ENCODE assay signal across 20 cellular contexts in the genomic region with DNA sequence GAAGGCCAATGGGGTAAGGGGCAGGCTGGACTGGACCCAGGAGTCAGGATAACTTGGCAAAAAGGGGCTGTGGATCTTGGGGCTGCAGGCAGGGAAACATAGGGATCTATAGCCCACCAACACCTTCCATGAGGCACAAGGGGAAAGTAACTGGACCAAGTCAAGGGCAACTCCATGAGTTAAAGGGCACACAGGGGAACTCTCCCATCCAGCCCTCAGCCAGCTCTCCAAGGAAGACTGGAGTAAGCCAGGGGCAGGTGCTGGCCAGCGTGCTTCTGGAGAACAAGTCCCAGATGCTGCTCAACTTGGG. TPM values are rescaled to one million over a fixed set of nuclear protein-coding genes. Genes with fewer than 3 reads are reported as not detected.
DNase-seq lines count a peak whose midpoint lies in the region; ATAC-seq and TF ChIP-seq lines count a peak whose summit lies in the region.
"Had no signal": no experiment of that assay in that cellular context is flagged by ENCODE, and none has a peak within 500 bp of the region (broad histone marks: within the 10 kb centered on the region; RNA-seq: fewer than 3 reads in every experiment).

No MANE protein-coding gene starts in this region.

- H3K27ac Mint-ChIP-seq in type B pancreatic cell = no peak overlapping the region
- H3K27ac Mint-ChIP-seq: activated B cell treated with CpG ODN at 0.5 μM for 24 hours; activated CD4-positive, alpha-beta memory T cell treated with anti-CD3 and anti-CD28 coated beads for 36 hours; activated naive CD8-positive, alpha-beta T cell treated with anti-CD3 and anti-CD28 coated beads, Interleukin-2, amount 50 U/mL, for 24 hours had no signal

- TF ChIP-seq RAD21 in HCT116 (IDR thresholded peaks at IDR 0.05; ENCODE audit: low read depth) (no peak), liver (IDR thresholded peaks at IDR 0.05) (no peak)

- H3K27ac ChIP-seq in HCT116 (ENCODE audit: low read depth, low read length) (peak overlapping the region; percentile 38), PC-9 (no peak overlapping the region), liver (ENCODE audit: low read depth in 1 of 2, low read length in 2 of 2) (peak overlapping the region; percentile 86 to 90)
- H3K27ac ChIP-seq: heart right ventricle, ovary, right atrium auricular region, testis had no signal

- peak overlapping the region; percentile 61 for H3K4me2 ChIP-seq in HCT116 (ENCODE audit: low read length)
- 0 out of 2 replicates have a peak overlapping the region, but pooled peaks have one; percentile 60 for H3K4me2 ChIP-seq in PC-9

- H3K4me1 Mint-ChIP-seq in type B pancreatic cell (ENCODE audit: unreplicated experiment) = peaks cover 34% of the 10 kb centered on the region

- DNase-seq in HCT116 (ENCODE audit: low read depth, low spot score) = no peak
- no peak for DNase-seq in PC-9
- peak; percentile 64 for DNase-seq in type B pancreatic cell (ENCODE audit: extremely low spot score, unreplicated experiment)
- DNase-seq in epidermal melanocyte (ENCODE audit: insufficient read length, low spot score) = no peak
- DNase-seq: activated B cell treated with CpG ODN at 0.5 μM for 24 hours, activated gamma-delta T cell treated with Interleukin-2 at 50 U/mL for 16 hours, activated T-cell treated with anti-CD3 and anti-CD28 coated beads for 4 hours, GDM1, NCI-H2081 treated with DMSO at 0.1 percent for 48 hours had no signal

- WGBS in liver = 46% methylated on average over 1 of the region's 1 CpG

- POLR2A ChIA-PET in HCT116 (lab: Charles Lee) = interaction anchor here (1.3 kb wide), 1 partner anchor 8 kb away, joined by 4 read pairs; no protein-coding TSS in a partner anchor
- POLR2A ChIA-PET in PC-9 (lab: Charles Lee; ENCODE audit: unreplicated experiment) = no interaction called here

- H3K36me3 ChIP-seq in HCT116 (ENCODE audit: control insufficient read depth in 1 of 2, insufficient read depth in 2 of 2, low read length in 2 of 2) (no peaks in the 10 kb centered on the region), PC-9 (ENCODE audit: low read depth) (no peaks in the 10 kb centered on the region), liver (ENCODE audit: control insufficient read depth in 4 of 4, insufficient read depth in 3 of 4, low read depth in 1 of 4, low read length in 3 of 4) (no peaks in the 10 kb centered on the region)
- H3K36me3 ChIP-seq: heart right ventricle, ovary, right atrium auricular region had no signal

- H3K4me3 ChIP-seq in HCT116 (replicated peaks in 1 of 2; ENCODE audit: low read depth in 1 of 2, low read length in 2 of 2) (peak overlapping the region in 1 of 2 experiments; percentile 21; a peak in 1 of 4 replicates), PC-9 (no peak overlapping the region), liver (ENCODE audit: low read depth in 1 of 3, low read length in 3 of 3) (no peak overlapping the region)
- H3K4me3 ChIP-seq: heart right ventricle, ovary, right atrium auricular region, testis had no signal

- H3K36me3 Mint-ChIP-seq in type B pancreatic cell = no peaks in the 10 kb centered on the region
- H3K36me3 Mint-ChIP-seq: activated CD4-positive, alpha-beta memory T cell treated with anti-CD3 and anti-CD28 coated beads for 36 hours; CD8-positive, alpha-beta memory T cell; memory B cell had no signal

- RAD21 ChIA-PET in HCT116 (lab: Charles Lee; ENCODE audit: low non-redundant PET in 1 of 2, low total read pairs in 2 of 2, uncharacterized antibody in 2 of 2, unreplicated experiment in 2 of 2) = no interaction called here

- no peaks in the 10 kb centered on the region for H4K20me1 ChIP-seq in HCT116 (ENCODE audit: insufficient read depth)
- no peaks in the 10 kb centered on the region for H4K20me1 ChIP-seq in PC-9 (ENCODE audit: insufficient read depth)

- no peaks in the 10 kb centered on the region for H3K9me3 Mint-ChIP-seq in type B pancreatic cell
- H3K9me3 Mint-ChIP-seq: activated B cell treated with CpG ODN at 0.5 μM for 24 hours; activated CD4-positive, alpha-beta memory T cell treated with anti-CD3 and anti-CD28 coated beads for 36 hours; activated naive CD8-positive, alpha-beta T cell treated with anti-CD3 and anti-CD28 coated beads, Interleukin-2, amount 50 U/mL, for 24 hours; CD8-positive, alpha-beta memory T cell; memory B cell had no signal

- H3K4me1 ChIP-seq in HCT116 (ENCODE audit: control insufficient read depth in 1 of 2, insufficient read depth in 2 of 2, low read length in 2 of 2) = peaks cover 25 to 29% of the 10 kb centered on the region in 2 experiments
- H3K4me1 ChIP-seq in PC-9 (replicated peaks; ENCODE audit: insufficient read depth) = peaks cover 10% of the 10 kb centered on the region
- peaks cover 20 to 71% (median 49%) of the 10 kb centered on the region in 4 donors for H3K4me1 ChIP-seq in liver (ENCODE audit: control insufficient read depth in 4 of 4, insufficient read depth in 4 of 4, low read length in 3 of 4)

- CTCF ChIA-PET in HCT116 (lab: Charles Lee) = interaction anchor here (0.6 to 1.4 kb wide), 9 partner anchors 8 to 884 kb away, joined by 3 to 13 read pairs (median 3); a partner anchor contains a TSS
- CTCF ChIA-PET in PC-9 (lab: Charles Lee) = interaction anchor here (1.4 to 1.7 kb wide), 3 partner anchors 9 to 574 kb away, joined by 3 to 6 read pairs (median 6); no protein-coding TSS in a partner anchor

- H3K27me3 ChIP-seq in HCT116 (ENCODE audit: insufficient read depth, low read length) (no peaks in the 10 kb centered on the region), PC-9 (ENCODE audit: insufficient read depth, low read depth) (no peaks in the 10 kb centered on the region), liver (ENCODE audit: control insufficient read depth in 4 of 4, insufficient read depth in 4 of 4, low read length in 3 of 4) (no peaks in the 10 kb centered on the region)
- H3K27me3 ChIP-seq: heart right ventricle, ovary, right atrium auricular region, testis had no signal

- TF ChIP-seq CTCF in HCT116 (IDR thresholded peaks at IDR 0.05 in 2 of 3, conservative IDR thresholded peaks at IDR 0.05 in 1 of 3; ENCODE audit: borderline replicate concordance in 1 of 3, insufficient read depth in 1 of 3, low read depth in 2 of 3, low read length in 2 of 3) (no peak), PC-9 (conservative IDR thresholded peaks at IDR 0.05) (no peak), liver (IDR thresholded peaks at IDR 0.05; ENCODE audit: low read depth, low read length, missing input control) (no peak), type B pancreatic cell (conservative IDR thresholded peaks at IDR 0.05) (no peak)

- H3K9me3 ChIP-seq in HCT116 (ENCODE audit: control insufficient read depth in 1 of 2, insufficient read depth in 1 of 2, low read depth in 1 of 2, low read length in 2 of 2) (no peaks in the 10 kb centered on the region), PC-9 (ENCODE audit: insufficient read depth, low read depth) (no peaks in the 10 kb centered on the region), liver (ENCODE audit: control insufficient read depth in 4 of 4, low read length in 3 of 4) (no peaks in the 10 kb centered on the region)
- H3K9me3 ChIP-seq: heart right ventricle, ovary, right atrium auricular region, testis had no signal

- H2AFZ ChIP-seq in HCT116 (ENCODE audit: low read depth, low read length, poor library complexity, severe bottlenecking) (peak overlapping the region; percentile 41), PC-9 (peak overlapping the region; percentile 75)

- no peak for TF ChIP-seq POLR2A in HCT116 (IDR thresholded peaks at IDR 0.05; ENCODE audit: borderline replicate concordance, extremely low read depth, insufficient read depth, insufficient read length)

- H3K79me2 ChIP-seq in HCT116 (ENCODE audit: insufficient read depth, low read length) (no peaks in the 10 kb centered on the region), PC-9 (ENCODE audit: low read depth) (no peaks in the 10 kb centered on the region)

- BruUV-seq in HCT116 (replicated peaks; lab: Mats Ljungman, UMichigan) (no TSS peak), PC-9 (replicated peaks; lab: Mats Ljungman, UMichigan) (no TSS peak)

- peaks cover 14% of the 10 kb centered on the region; the same call in 1 of the 2 replicates for H3F3A ChIP-seq in PC-9 (ENCODE audit: insufficient read depth, low read depth)

- intact Hi-C loops in HCT116 (cut with micrococcal nuclease) = loop anchor here (2.0 kb wide), 1 partner anchor 575 kb away; no protein-coding TSS in a partner anchor
- intact Hi-C loops in PC-9 (cut with micrococcal nuclease; ENCODE audit: unreplicated experiment) = loop anchor here (2.0 kb wide), 1 partner anchor 883 kb away; no protein-coding TSS in a partner anchor

- H3K9ac ChIP-seq in HCT116 (ENCODE audit: low read length) (0 out of 2 replicates have a peak overlapping the region, but pooled peaks have one; percentile 41), liver (ENCODE audit: low read depth in 1 of 2, low read length in 2 of 2) (no peak overlapping the region)

- no peak overlapping the region for H3K4me3 Mint-ChIP-seq in type B pancreatic cell
- H3K4me3 Mint-ChIP-seq: activated B cell treated with CpG ODN at 0.5 μM for 24 hours; activated CD4-positive, alpha-beta memory T cell treated with anti-CD3 and anti-CD28 coated beads for 36 hours; activated naive CD8-positive, alpha-beta T cell treated with anti-CD3 and anti-CD28 coated beads, Interleukin-2, amount 50 U/mL, for 24 hours; CD8-positive, alpha-beta memory T cell; memory B cell had no signal

- H3K27me3 Mint-ChIP-seq in type B pancreatic cell = no peaks in the 10 kb centered on the region
- H3K27me3 Mint-ChIP-seq: activated B cell treated with CpG ODN at 0.5 μM for 24 hours; activated CD4-positive, alpha-beta memory T cell treated with anti-CD3 and anti-CD28 coated beads for 36 hours; activated naive CD8-positive, alpha-beta T cell treated with anti-CD3 and anti-CD28 coated beads, Interleukin-2, amount 50 U/mL, for 24 hours; CD8-positive, alpha-beta memory T cell; memory B cell had no signal

- no peaks in the 10 kb centered on the region for H3K9me2 ChIP-seq in HCT116 (ENCODE audit: insufficient read depth)
- H3K9me2 ChIP-seq in PC-9 (ENCODE audit: insufficient read depth) = no peaks in the 10 kb centered on the region

- ATAC-seq in HCT116 = no peak
- no peak for ATAC-seq in HG03460 (IDR thresholded peaks at IDR 0.05; ENCODE audit: unreplicated experiment)
- ATAC-seq in GM18868 (IDR thresholded peaks at IDR 0.05; ENCODE audit: unreplicated experiment) = no peak
- ATAC-seq: activated naive CD8-positive, alpha-beta T cell treated with anti-CD3 and anti-CD28 coated beads, Interleukin-2, amount 50 U/mL, for 24 hours had no signal

TF ChIP-seq in HCT116, 20 proteins besides CTCF, POLR2A, EP300 and RAD21 (continues in another document):
- TF ChIP-seq EZH2 (IDR thresholded peaks at IDR 0.05) = no peak

TF ChIP-seq in liver, 16 proteins besides CTCF, POLR2A, EP300 and RAD21:
- TF ChIP-seq EGR1 (IDR thresholded peaks at IDR 0.05; ENCODE audit: low read depth in 2 of 2) (no peak), SP1 (IDR thresholded peaks at IDR 0.05) (peak; percentile 10)

RNA-seq across cellular contexts. Expression of a gene that starts 31.3 kb away (rescaled TPM):
- total RNA-seq in HCT116 (2021; ENCODE audit: unreplicated experiment) = 304 TPM
- polyA plus RNA-seq in HCT116 (2012) = 177 and 302 TPM in 2 replicates
- 179 and 237 TPM in 2 replicates for total RNA-seq in PC-9 (2021)
- 10 to 100 TPM; 25.0 to 58.2 TPM for total RNA-seq in liver
- 100 to 1,000 TPM in 1 of 2 donors, 10 to 100 TPM in 1; 80.8 to 170 TPM for polyA plus RNA-seq in liver
- 457 and 564 TPM in 2 replicates for total RNA-seq in type B pancreatic cell (ENCODE audit: low replicate concordance)
